In the genomic region with DNA sequence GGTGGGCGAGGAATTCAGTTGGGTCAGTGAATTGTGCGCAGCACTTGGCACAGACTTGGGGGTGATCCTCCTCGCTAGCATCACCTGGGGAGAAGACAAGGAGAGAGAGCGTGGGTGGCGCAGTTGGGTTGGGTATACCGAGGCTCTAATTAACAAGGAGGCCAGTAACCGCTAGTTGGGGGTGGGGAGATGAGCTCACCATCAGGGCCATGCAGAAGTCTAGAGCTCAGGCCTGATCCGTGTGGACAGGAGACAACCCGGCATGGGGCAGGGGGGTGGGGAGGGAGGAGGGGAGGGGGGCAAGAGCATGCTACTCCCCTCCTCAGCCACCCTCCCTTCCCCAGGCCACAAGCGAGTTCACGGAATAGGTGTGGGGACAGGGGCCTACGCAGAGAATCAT, we compare ENCODE assay signal across 1 cellular context.
TF ChIP-seq lines count a peak whose summit lies in the region.

No MANE protein-coding gene starts in this region.

TF ChIP-seq in liver, 16 proteins besides CTCF, POLR2A, EP300 and RAD21 (continued from another document):
- TF ChIP-seq, protein P1, sequence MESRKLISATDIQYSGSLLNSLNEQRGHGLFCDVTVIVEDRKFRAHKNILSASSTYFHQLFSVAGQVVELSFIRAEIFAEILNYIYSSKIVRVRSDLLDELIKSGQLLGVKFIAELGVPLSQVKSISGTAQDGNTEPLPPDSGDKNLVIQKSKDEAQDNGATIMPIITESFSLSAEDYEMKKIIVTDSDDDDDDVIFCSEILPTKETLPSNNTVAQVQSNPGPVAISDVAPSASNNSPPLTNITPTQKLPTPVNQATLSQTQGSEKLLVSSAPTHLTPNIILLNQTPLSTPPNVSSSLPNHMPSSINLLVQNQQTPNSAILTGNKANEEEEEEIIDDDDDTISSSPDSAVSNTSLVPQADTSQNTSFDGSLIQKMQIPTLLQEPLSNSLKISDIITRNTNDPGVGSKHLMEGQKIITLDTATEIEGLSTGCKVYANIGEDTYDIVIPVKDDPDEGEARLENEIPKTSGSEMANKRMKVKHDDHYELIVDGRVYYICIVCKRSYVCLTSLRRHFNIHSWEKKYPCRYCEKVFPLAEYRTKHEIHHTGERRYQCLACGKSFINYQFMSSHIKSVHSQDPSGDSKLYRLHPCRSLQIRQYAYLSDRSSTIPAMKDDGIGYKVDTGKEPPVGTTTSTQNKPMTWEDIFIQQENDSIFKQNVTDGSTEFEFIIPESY (IDR thresholded peaks at IDR 0.05) = no peak
- TF ChIP-seq EGR1 (IDR thresholded peaks at IDR 0.05; ENCODE audit: low read depth in 2 of 2) (no peak), HNF4G (IDR thresholded peaks at IDR 0.05) (no peak), JUND (IDR thresholded peaks at IDR 0.05) (no peak), FOXA2 (IDR thresholded peaks at IDR 0.05) (no peak), NR2F2 (IDR thresholded peaks at IDR 0.05) (no peak), TAF1 (conservative IDR thresholded peaks at IDR 0.05) (no peak)
